9 cellular contexts compared by ENCODE assay signal in the genomic region with DNA sequence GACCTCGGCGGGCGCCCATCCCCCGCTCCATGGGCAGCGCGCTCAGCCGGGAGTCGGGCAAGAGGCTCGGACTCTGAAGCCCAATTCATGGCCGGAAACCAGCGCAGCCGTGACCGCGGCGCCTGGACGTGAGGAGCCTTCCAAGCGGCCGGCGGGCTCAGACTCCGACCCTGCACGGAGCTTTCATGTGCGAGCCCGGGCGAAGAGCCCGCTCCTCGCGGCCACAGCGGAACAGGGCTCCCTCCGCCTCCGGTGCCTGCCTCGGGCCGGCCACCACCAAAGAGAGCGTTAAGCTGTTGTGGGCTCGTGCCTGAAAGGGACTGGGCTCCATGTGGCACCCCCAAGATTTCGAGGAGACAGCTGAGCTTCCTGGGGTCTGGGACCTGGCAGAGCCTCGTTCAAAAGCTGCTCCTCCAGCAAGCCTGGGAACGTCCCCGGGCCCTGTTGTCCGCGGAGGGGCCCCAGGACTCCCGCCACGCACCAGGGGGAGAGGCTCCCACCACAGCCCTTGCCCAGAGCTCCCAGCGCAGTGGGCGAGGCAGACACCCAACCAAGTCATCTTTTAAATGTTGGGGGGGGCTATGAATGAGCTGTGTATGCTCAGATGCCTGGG. TPM values are rescaled to one million over a fixed set of nuclear protein-coding genes. Genes with fewer than 3 reads are reported as not detected.
A peak's percentile ranks its signal among the peaks of the same experiment; 100 is the strongest.
DNase-seq lines count a peak whose midpoint lies in the region; ATAC-seq and TF ChIP-seq lines count a peak whose summit lies in the region.
"Had no signal": no experiment of that assay in that cellular context is flagged by ENCODE, and none has a peak within 500 bp of the region (broad histone marks: within the 10 kb centered on the region; RNA-seq: fewer than 3 reads in every experiment).

No MANE protein-coding gene starts in this region.

- H3K27ac ChIP-seq in A673 (ENCODE audit: low read depth, low read length, poor library complexity, severe bottlenecking) = no peak overlapping the region
- peak overlapping the region; percentile 77; the same call in 1 of the 2 replicates for H3K27ac ChIP-seq in HEK293 (ENCODE audit: extremely low read depth, low read depth, low read length)
- peak overlapping the region in 58 of 59 donors; percentile 74 to 99 (median 94) for H3K27ac ChIP-seq in dorsolateral prefrontal cortex

- DNase-seq in A673 (ENCODE audit: low spot score) = no peak
- DNase-seq in dorsolateral prefrontal cortex = peak in 9 of 10 donors; percentile 49 to 78 (median 57)
- peak; percentile 55 for DNase-seq in midbrain (lab: John Stamatoyannopoulos, UW)
- DNase-seq in stimulated activated CD4-positive, alpha-beta T cell treated with anti-CD3 and anti-CD28 coated beads, Interleukin-4, amount 100 ng/mL, for 4 hours = no peak
- no peak for DNase-seq in NCI-H2107 treated with DMSO at 0.1 percent for 48 hours (lab: John Stamatoyannopoulos, UW; ENCODE audit: unreplicated experiment)
- no peak for DNase-seq in GOT3 (lab: John Stamatoyannopoulos, UW)

- intact Hi-C loops in A673 (cut with micrococcal nuclease; ENCODE audit: unreplicated experiment) = no loop called here
- intact Hi-C loops in dorsolateral prefrontal cortex (cut with DNase I) = loop anchor here in 1 of 2 donors (5.0 kb wide), 3 partner anchors 105 to 370 kb away; no protein-coding TSS in a partner anchor

- no peak for ATAC-seq in HG03108 (IDR thresholded peaks at IDR 0.05; ENCODE audit: unreplicated experiment)

- CTCF ChIA-PET in A673 (lab: Charles Lee) = no interaction called here
- CTCF ChIA-PET in HEK293 (lab: Yijun Ruan, JAX) = interaction anchor here (0.6 to 0.7 kb wide), 4 partner anchors 166 to 1678 kb away, joined by 3 to 4 read pairs (median 3); no protein-coding TSS in a partner anchor

- no peaks in the 10 kb centered on the region for H3K36me3 ChIP-seq in A673 (ENCODE audit: insufficient read depth, low read length, poor library complexity, severe bottlenecking)
- H3K36me3 ChIP-seq in HEK293 (ENCODE audit: control insufficient read depth in 2 of 2, insufficient read depth in 1 of 2, low read length in 2 of 2) = peaks cover 0 to 6% of the 10 kb centered on the region in 2 experiments; a peak in 2 of 3 replicates

- H3K4me3 ChIP-seq in A673 (ENCODE audit: low read depth, low read length, poor library complexity, severe bottlenecking) (peak overlapping the region; percentile 33), HEK293 (ENCODE audit: low read depth, low read length) (no peak overlapping the region; the same call in 1 of the 2 replicates), dorsolateral prefrontal cortex (peak overlapping the region; percentile 56 to 91 (median 80))

- H3K27me3 ChIP-seq in A673 (replicated peaks; ENCODE audit: insufficient read depth, low read depth, low read length, poor library complexity) (peaks cover 71% of the 10 kb centered on the region), dorsolateral prefrontal cortex (peaks cover 0 to 3% (median 0%) of the 10 kb centered on the region in 45 donors)

- no TSS peak for BruUV-seq in A673 (replicated peaks; lab: Mats Ljungman, UMichigan)

- POLR2A ChIA-PET in A673 (lab: Charles Lee; ENCODE audit: low non-redundant PET) (no interaction called here), HEK293 (lab: Yijun Ruan, JAX) (interaction anchor here (0.7 to 2.4 kb wide), 2 partner anchors 33 to 114 kb away, joined by 4 to 9 read pairs; no protein-coding TSS in a partner anchor)

- H3K9me3 ChIP-seq in A673 (ENCODE audit: low read depth, low read length, poor library complexity, severe bottlenecking) (no peaks in the 10 kb centered on the region), HEK293 (ENCODE audit: control insufficient read depth, insufficient read depth, low read depth, low read length) (no peaks in the 10 kb centered on the region)

- TF ChIP-seq CTCF in A673 (conservative IDR thresholded peaks at IDR 0.05; ENCODE audit: low read depth, low read length) = no peak
- no peak for TF ChIP-seq CTCF in HEK293 (tag by site-specific recombination; IDR thresholded peaks at IDR 0.05)
- TF ChIP-seq CTCF in dorsolateral prefrontal cortex (IDR thresholded peaks at IDR 0.05 in 54 of 56, conservative IDR thresholded peaks at IDR 0.05 in 2 of 56; ENCODE audit: low read depth in 1 of 56, partially characterized antibody in 56 of 56) = peak in 3 of 56 donors; percentile 6 to 11 (median 6)

- peaks cover 4% of the 10 kb centered on the region for H3K4me1 ChIP-seq in A673 (ENCODE audit: insufficient read depth, low read length, poor library complexity, severe bottlenecking)
- H3K4me1 ChIP-seq in HEK293 (ENCODE audit: control insufficient read depth, insufficient read depth, low read length) = no peaks in the 10 kb centered on the region; the same call in 1 of the 2 replicates

TF ChIP-seq in HEK293, 187 proteins besides CTCF, POLR2A, EP300 and RAD21:
- TF ChIP-seq, protein P1, sequence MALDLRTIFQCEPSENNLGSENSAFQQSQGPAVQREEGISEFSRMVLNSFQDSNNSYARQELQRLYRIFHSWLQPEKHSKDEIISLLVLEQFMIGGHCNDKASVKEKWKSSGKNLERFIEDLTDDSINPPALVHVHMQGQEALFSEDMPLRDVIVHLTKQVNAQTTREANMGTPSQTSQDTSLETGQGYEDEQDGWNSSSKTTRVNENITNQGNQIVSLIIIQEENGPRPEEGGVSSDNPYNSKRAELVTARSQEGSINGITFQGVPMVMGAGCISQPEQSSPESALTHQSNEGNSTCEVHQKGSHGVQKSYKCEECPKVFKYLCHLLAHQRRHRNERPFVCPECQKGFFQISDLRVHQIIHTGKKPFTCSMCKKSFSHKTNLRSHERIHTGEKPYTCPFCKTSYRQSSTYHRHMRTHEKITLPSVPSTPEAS (tag by site-specific recombination; IDR thresholded peaks at IDR 0.05) = no peak
- TF ChIP-seq ZBTB17 (tag by site-specific recombination; IDR thresholded peaks at IDR 0.05) (no peak), ZFP41 (tag by site-specific recombination; IDR thresholded peaks at IDR 0.05; ENCODE audit: borderline replicate concordance) (no peak), ZNF391 (tag by site-specific recombination; IDR thresholded peaks at IDR 0.05; ENCODE audit: borderline replicate concordance, low read depth) (no peak), ZNF621 (tag by site-specific recombination; IDR thresholded peaks at IDR 0.05) (no peak), ZNF37A (tag by site-specific recombination; IDR thresholded peaks at IDR 0.05) (no peak), ZNF10 (tag by site-specific recombination; IDR thresholded peaks at IDR 0.05) (no peak), ZNF404 (tag by site-specific recombination; IDR thresholded peaks at IDR 0.05) (no peak), ZNF521 (tag by site-specific recombination; IDR thresholded peaks at IDR 0.05) (no peak), GLIS2 (tag by site-specific recombination; IDR thresholded peaks at IDR 0.05) (no peak), TRIM28 (IDR thresholded peaks at IDR 0.05; ENCODE audit: borderline replicate concordance, low read length) (no peak), ZNF24 (tag by site-specific recombination; IDR thresholded peaks at IDR 0.05) (no peak), ZNF600 (tag by site-specific recombination; IDR thresholded peaks at IDR 0.05) (no peak), ZNF214 (tag by site-specific recombination; IDR thresholded peaks at IDR 0.05; ENCODE audit: borderline replicate concordance) (no peak), ZNF843 (tag by site-specific recombination; IDR thresholded peaks at IDR 0.05) (no peak), ZFP3 (tag by site-specific recombination; IDR thresholded peaks at IDR 0.05; ENCODE audit: low read depth) (no peak)
- TF ChIP-seq, protein P2, sequence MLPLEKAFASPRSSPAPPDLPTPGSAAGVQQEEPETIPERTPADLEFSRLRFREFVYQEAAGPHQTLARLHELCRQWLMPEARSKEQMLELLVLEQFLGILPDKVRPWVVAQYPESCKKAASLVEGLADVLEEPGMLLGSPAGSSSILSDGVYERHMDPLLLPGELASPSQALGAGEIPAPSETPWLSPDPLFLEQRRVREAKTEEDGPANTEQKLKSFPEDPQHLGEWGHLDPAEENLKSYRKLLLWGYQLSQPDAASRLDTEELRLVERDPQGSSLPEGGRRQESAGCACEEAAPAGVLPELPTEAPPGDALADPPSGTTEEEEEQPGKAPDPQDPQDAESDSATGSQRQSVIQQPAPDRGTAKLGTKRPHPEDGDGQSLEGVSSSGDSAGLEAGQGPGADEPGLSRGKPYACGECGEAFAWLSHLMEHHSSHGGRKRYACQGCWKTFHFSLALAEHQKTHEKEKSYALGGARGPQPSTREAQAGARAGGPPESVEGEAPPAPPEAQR (tag by site-specific recombination; IDR thresholded peaks at IDR 0.05) = no peak
- TF ChIP-seq, protein P3, sequence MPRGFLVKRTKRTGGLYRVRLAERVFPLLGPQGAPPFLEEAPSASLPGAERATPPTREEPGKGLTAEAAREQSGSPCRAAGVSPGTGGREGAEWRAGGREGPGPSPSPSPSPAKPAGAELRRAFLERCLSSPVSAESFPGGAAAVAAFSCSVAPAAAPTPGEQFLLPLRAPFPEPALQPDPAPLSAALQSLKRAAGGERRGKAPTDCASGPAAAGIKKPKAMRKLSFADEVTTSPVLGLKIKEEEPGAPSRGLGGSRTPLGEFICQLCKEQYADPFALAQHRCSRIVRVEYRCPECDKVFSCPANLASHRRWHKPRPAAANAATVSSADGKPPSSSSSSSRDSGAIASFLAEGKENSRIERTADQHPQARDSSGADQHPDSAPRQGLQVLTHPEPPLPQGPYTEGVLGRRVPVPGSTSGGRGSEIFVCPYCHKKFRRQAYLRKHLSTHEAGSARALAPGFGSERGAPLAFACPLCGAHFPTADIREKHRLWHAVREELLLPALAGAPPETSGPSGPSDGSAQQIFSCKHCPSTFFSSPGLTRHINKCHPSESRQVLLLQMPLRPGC (tag by site-specific recombination; IDR thresholded peaks at IDR 0.05) = no peak

RNA-seq across cellular contexts. Expression of a gene that starts 0.8 kb away (rescaled TPM):
- total RNA-seq in A673 (2021) (not detected in 2 replicates), dorsolateral prefrontal cortex (10 to 100 TPM; 34.8 to 69.0 (median 50.5) TPM)
- total RNA-seq: Daoy had no signal

Comparison
In these comparisons a context has a peak if more than half of its experiments do, and no peak if none do; other contexts are left out.
1. DNase-seq: peak in dorsolateral prefrontal cortex (9 of 10) and midbrain (single experiment); none in A673 (single experiment), stimulated activated CD4-positive, alpha-beta T cell treated with anti-CD3 and anti-CD28 coated beads, Interleukin-4, amount 100 ng/mL, for 4 hours (0 of 2), NCI-H2107 treated with DMSO at 0.1 percent for 48 hours (single experiment) and GOT3 (single experiment).
2. RNA of a gene that starts 0.8 kb away (total RNA-seq): 34.8 to 69.0 TPM in dorsolateral prefrontal cortex; not detected in A673; every median in the first group is over 10 times any median in the second.